Comparison of ENCODE assay signal across 1 cellular context in genomic region chr19:48553676-48554384, GRCh38.
TF ChIP-seq lines count a peak whose summit lies in the region.

No MANE protein-coding gene starts in this region.

TF ChIP-seq in K562, 482 proteins besides CTCF, POLR2A, EP300 and RAD21 (continued from another document and continues in another):
- no peak for TF ChIP-seq ZBTB5 (IDR thresholded peaks at IDR 0.05)
- TF ChIP-seq HNRNPL (IDR thresholded peaks at IDR 0.05; ENCODE audit: low read depth, low read length): no peak
- no peak for TF ChIP-seq ZNF707 (CRISPR knock-in tag; conservative IDR thresholded peaks at IDR 0.05)
- TF ChIP-seq FOXP4 (CRISPR knock-in tag; IDR thresholded peaks at IDR 0.05; ENCODE audit: borderline replicate concordance): no peak
- peak; percentile 15 for TF ChIP-seq PRDM10 (IDR thresholded peaks at IDR 0.05; ENCODE audit: partially characterized antibody)
- no peak for TF ChIP-seq EHMT2 (IDR thresholded peaks at IDR 0.05)
- TF ChIP-seq PCBP1 (IDR thresholded peaks at IDR 0.05; ENCODE audit: low read depth, low read length, poor library complexity, severe bottlenecking): no peak
- no peak for TF ChIP-seq ZNF778 (CRISPR knock-in tag; IDR thresholded peaks at IDR 0.05)
- TF ChIP-seq NR0B1 (IDR thresholded peaks at IDR 0.05; ENCODE audit: partially characterized antibody): no peak
- peak; percentile 87 for TF ChIP-seq CEBPG (CRISPR knock-in tag; IDR thresholded peaks at IDR 0.05)
- TF ChIP-seq CEBPG (tag; conservative IDR thresholded peaks at IDR 0.05 in 1 of 2, IDR thresholded peaks at IDR 0.05 in 1 of 2): peak; percentile 46 to 94
- TF ChIP-seq CHD4 (IDR thresholded peaks at IDR 0.05; ENCODE audit: insufficient read depth, insufficient replicate concordance, low read depth, low read length, poor library complexity, severe bottlenecking): no peak
- TF ChIP-seq, protein P1, sequence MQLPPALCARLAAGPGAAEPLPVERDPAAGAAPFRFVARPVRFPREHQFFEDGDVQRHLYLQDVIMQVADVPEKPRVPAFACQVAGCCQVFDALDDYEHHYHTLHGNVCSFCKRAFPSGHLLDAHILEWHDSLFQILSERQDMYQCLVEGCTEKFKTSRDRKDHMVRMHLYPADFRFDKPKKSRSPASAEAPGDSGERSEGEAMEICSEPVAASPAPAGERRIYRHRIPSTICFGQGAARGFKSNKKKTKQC (CRISPR knock-in tag; IDR thresholded peaks at IDR 0.05): no peak
- TF ChIP-seq, protein P2, sequence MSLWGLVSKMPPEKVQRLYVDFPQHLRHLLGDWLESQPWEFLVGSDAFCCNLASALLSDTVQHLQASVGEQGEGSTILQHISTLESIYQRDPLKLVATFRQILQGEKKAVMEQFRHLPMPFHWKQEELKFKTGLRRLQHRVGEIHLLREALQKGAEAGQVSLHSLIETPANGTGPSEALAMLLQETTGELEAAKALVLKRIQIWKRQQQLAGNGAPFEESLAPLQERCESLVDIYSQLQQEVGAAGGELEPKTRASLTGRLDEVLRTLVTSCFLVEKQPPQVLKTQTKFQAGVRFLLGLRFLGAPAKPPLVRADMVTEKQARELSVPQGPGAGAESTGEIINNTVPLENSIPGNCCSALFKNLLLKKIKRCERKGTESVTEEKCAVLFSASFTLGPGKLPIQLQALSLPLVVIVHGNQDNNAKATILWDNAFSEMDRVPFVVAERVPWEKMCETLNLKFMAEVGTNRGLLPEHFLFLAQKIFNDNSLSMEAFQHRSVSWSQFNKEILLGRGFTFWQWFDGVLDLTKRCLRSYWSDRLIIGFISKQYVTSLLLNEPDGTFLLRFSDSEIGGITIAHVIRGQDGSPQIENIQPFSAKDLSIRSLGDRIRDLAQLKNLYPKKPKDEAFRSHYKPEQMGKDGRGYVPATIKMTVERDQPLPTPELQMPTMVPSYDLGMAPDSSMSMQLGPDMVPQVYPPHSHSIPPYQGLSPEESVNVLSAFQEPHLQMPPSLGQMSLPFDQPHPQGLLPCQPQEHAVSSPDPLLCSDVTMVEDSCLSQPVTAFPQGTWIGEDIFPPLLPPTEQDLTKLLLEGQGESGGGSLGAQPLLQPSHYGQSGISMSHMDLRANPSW (CRISPR knock-in tag; IDR thresholded peaks at IDR 0.05): no peak
- TF ChIP-seq BHLHE40 (IDR thresholded peaks at IDR 0.05; ENCODE audit: low read length): 0 out of 2 replicates have a peak, but pooled peaks have one; percentile 16
- TF ChIP-seq, protein P3, sequence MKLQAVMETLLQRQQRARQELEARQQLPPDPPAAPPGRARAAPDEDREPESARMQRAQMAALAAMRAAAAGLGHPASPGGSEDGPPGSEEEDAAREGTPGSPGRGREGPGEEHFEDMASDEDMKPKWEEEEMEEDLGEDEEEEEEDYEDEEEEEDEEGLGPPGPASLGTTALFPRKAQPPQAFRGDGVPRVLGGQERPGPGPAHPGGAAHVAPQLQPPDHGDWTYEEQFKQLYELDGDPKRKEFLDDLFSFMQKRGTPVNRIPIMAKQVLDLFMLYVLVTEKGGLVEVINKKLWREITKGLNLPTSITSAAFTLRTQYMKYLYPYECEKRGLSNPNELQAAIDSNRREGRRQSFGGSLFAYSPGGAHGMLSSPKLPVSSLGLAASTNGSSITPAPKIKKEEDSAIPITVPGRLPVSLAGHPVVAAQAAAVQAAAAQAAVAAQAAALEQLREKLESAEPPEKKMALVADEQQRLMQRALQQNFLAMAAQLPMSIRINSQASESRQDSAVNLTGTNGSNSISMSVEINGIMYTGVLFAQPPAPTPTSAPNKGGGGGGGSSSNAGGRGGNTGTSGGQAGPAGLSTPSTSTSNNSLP (IDR thresholded peaks at IDR 0.05; ENCODE audit: borderline replicate concordance, low read depth, low read length): no peak
- TF ChIP-seq ZNF124 (CRISPR knock-in tag; IDR thresholded peaks at IDR 0.05): no peak
- no peak for TF ChIP-seq CBFB (CRISPR knock-in tag; IDR thresholded peaks at IDR 0.05)
- TF ChIP-seq CTBP1 (IDR thresholded peaks at IDR 0.05; ENCODE audit: borderline replicate concordance): peak; percentile 86
- no peak for TF ChIP-seq E2F6 (IDR thresholded peaks at IDR 0.05; ENCODE audit: borderline replicate concordance in 1 of 2, extremely low read depth in 1 of 2, insufficient read depth in 1 of 2, insufficient read length in 1 of 2, low read depth in 1 of 2, low read length in 1 of 2, poor library complexity in 1 of 2, severe bottlenecking in 1 of 2)
- no peak for TF ChIP-seq CSDE1 (IDR thresholded peaks at IDR 0.05)
- no peak for TF ChIP-seq ZNF212 (CRISPR knock-in tag; IDR thresholded peaks at IDR 0.05)
- peak; percentile 51; the same call in 1 of the 2 replicates for TF ChIP-seq KLF16 (IDR thresholded peaks at IDR 0.05)
- 0 out of 2 replicates have a peak, but pooled peaks have one; percentile 49 for TF ChIP-seq TARDBP (IDR thresholded peaks at IDR 0.05)
- no peak for TF ChIP-seq ZNF561 (CRISPR knock-in tag; conservative IDR thresholded peaks at IDR 0.05)
- no peak for TF ChIP-seq MBD2 (IDR thresholded peaks at IDR 0.05; ENCODE audit: borderline replicate concordance, low read depth)
- peak; percentile 40 to 50; a peak in 3 of 4 replicates for TF ChIP-seq NRF1 (conservative IDR thresholded peaks at IDR 0.05 in 1 of 2, IDR thresholded peaks at IDR 0.05 in 1 of 2)
- no peak for TF ChIP-seq ZNF695 (CRISPR knock-in tag; IDR thresholded peaks at IDR 0.05)
- no peak for TF ChIP-seq TSC22D4 (tag; IDR thresholded peaks at IDR 0.05)
- TF ChIP-seq U2AF1 (optimal IDR thresholded peaks at IDR 0.05; ENCODE audit: low read depth, low read length): no peak
- TF ChIP-seq POLR3G (IDR thresholded peaks at IDR 0.05; ENCODE audit: extremely low read depth, insufficient read length, insufficient replicate concordance): no peak
- no peak for TF ChIP-seq RBM15 (IDR thresholded peaks at IDR 0.05; ENCODE audit: insufficient read depth, low read length)
- TF ChIP-seq ZFP36 (IDR thresholded peaks at IDR 0.05; ENCODE audit: low read depth, low read length, partially characterized antibody): peak; percentile 96
- no peak for TF ChIP-seq TCF7 (IDR thresholded peaks at IDR 0.05; ENCODE audit: borderline replicate concordance)
- TF ChIP-seq RBBP5 (IDR thresholded peaks at IDR 0.05; ENCODE audit: borderline replicate concordance, insufficient read depth, low read length, poor library complexity, severe bottlenecking): no peak
- TF ChIP-seq MAX (CRISPR knock-in tag; IDR thresholded peaks at IDR 0.05): no peak
- no peak for TF ChIP-seq KAT8 (IDR thresholded peaks at IDR 0.05; ENCODE audit: low read depth)
- TF ChIP-seq RAD51 (IDR thresholded peaks at IDR 0.05; ENCODE audit: borderline replicate concordance, low read depth): no peak
- TF ChIP-seq XRCC3 (IDR thresholded peaks at IDR 0.05): no peak
- TF ChIP-seq, protein P4, sequence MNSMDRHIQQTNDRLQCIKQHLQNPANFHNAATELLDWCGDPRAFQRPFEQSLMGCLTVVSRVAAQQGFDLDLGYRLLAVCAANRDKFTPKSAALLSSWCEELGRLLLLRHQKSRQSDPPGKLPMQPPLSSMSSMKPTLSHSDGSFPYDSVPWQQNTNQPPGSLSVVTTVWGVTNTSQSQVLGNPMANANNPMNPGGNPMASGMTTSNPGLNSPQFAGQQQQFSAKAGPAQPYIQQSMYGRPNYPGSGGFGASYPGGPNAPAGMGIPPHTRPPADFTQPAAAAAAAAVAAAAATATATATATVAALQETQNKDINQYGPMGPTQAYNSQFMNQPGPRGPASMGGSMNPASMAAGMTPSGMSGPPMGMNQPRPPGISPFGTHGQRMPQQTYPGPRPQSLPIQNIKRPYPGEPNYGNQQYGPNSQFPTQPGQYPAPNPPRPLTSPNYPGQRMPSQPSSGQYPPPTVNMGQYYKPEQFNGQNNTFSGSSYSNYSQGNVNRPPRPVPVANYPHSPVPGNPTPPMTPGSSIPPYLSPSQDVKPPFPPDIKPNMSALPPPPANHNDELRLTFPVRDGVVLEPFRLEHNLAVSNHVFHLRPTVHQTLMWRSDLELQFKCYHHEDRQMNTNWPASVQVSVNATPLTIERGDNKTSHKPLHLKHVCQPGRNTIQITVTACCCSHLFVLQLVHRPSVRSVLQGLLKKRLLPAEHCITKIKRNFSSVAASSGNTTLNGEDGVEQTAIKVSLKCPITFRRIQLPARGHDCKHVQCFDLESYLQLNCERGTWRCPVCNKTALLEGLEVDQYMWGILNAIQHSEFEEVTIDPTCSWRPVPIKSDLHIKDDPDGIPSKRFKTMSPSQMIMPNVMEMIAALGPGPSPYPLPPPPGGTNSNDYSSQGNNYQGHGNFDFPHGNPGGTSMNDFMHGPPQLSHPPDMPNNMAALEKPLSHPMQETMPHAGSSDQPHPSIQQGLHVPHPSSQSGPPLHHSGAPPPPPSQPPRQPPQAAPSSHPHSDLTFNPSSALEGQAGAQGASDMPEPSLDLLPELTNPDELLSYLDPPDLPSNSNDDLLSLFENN (IDR thresholded peaks at IDR 0.05; ENCODE audit: low read depth in 2 of 2, low read length in 2 of 2): peak in 1 of 2 experiments; percentile 54; a peak in 2 of 4 replicates
- no peak for TF ChIP-seq ZNF780A (CRISPR knock-in tag; IDR thresholded peaks at IDR 0.05)
- TF ChIP-seq, protein P5, sequence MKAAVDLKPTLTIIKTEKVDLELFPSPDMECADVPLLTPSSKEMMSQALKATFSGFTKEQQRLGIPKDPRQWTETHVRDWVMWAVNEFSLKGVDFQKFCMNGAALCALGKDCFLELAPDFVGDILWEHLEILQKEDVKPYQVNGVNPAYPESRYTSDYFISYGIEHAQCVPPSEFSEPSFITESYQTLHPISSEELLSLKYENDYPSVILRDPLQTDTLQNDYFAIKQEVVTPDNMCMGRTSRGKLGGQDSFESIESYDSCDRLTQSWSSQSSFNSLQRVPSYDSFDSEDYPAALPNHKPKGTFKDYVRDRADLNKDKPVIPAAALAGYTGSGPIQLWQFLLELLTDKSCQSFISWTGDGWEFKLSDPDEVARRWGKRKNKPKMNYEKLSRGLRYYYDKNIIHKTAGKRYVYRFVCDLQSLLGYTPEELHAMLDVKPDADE (conservative IDR thresholded peaks at IDR 0.05; ENCODE audit: control insufficient read depth, low read depth, low read length): no peak
